Comparison of ENCODE assay signal across 17 cellular contexts in genomic region chr17:5405400-5405799, GRCh38.
"Had no signal": no experiment of that assay in that cellular context is flagged by ENCODE, and none has a peak within 500 bp of the region (broad histone marks: within the 10 kb centered on the region; RNA-seq: fewer than 3 reads in every experiment).

No MANE protein-coding gene starts in this region.

- H3K4me1 ChIP-seq: left lung, lower lobe of right lung, sigmoid colon, tibial artery, upper lobe of left lung, uterus had no signal

- ATAC-seq: left lung; lower lobe of right lung; stimulated activated naive CD8-positive, alpha-beta T cell treated with anti-CD3 and anti-CD28 coated beads, Interleukin-15, Interleukin-2, amounts not matched to agents 100 U/mL and 50 U/mL, for 24 hours had no signal

- DNase-seq: effector CD4-positive, alpha-beta T cell; endodermal cell; foreskin melanocyte; head of caudate nucleus; hippocampal formation; kidney glomerular epithelial cell; left lung; lower lobe of right lung; naive B cell; sigmoid colon; stimulated activated CD4-positive, alpha-beta T cell treated with anti-CD3 and anti-CD28 coated beads, Interleukin-12 subunit alpha, Interleukin-12 subunit beta, amount 100 ng/mL, for 4 hours; stimulated activated naive CD8-positive, alpha-beta T cell treated with anti-CD3 and anti-CD28 coated beads, Interleukin-15, Interleukin-2, amounts not matched to agents 100 U/mL and 50 U/mL, for 24 hours; tibial artery; upper lobe of left lung; uterus had no signal

- H3K27me3 ChIP-seq: left lung, sigmoid colon, tibial artery, upper lobe of left lung, uterus had no signal

- H3K9me3 ChIP-seq: left lung, lower lobe of right lung, sigmoid colon, tibial artery, upper lobe of left lung, uterus had no signal

- H3K36me3 ChIP-seq: uterus had no signal

- H3K4me3 ChIP-seq: coronary artery, left lung, lower lobe of right lung, sigmoid colon, skin epidermis, tibial artery, upper lobe of left lung, uterus had no signal

- H3K27ac ChIP-seq: coronary artery, left lung, lower lobe of right lung, sigmoid colon, skin epidermis, tibial artery, upper lobe of left lung, uterus had no signal
